In genomic region chr11:12411806-12412727, GRCh38 we compare ENCODE assay signal across 1 cellular context.
TF ChIP-seq lines count a peak whose summit lies in the region.

No MANE protein-coding gene starts in this region.

TF ChIP-seq in K562, 482 proteins besides CTCF, POLR2A, EP300 and RAD21 (continued from another document):
- no peak for TF ChIP-seq KAT7 (CRISPR knock-in tag; IDR thresholded peaks at IDR 0.05; ENCODE audit: borderline replicate concordance)
- no peak for TF ChIP-seq FUS (optimal IDR thresholded peaks at IDR 0.05; ENCODE audit: low read depth, low read length)
- TF ChIP-seq ZBTB2 (IDR thresholded peaks at IDR 0.05): no peak
- TF ChIP-seq KLF16 (IDR thresholded peaks at IDR 0.05): 0 out of 2 replicates have a peak, but pooled peaks have one; percentile 22
- TF ChIP-seq ZNF561 (CRISPR knock-in tag; conservative IDR thresholded peaks at IDR 0.05): no peak
- TF ChIP-seq ZKSCAN3 (CRISPR knock-in tag; IDR thresholded peaks at IDR 0.05): no peak
- TF ChIP-seq CCNT2 (IDR thresholded peaks at IDR 0.05; ENCODE audit: borderline replicate concordance, extremely low read depth, insufficient read length, low read depth, low read length): no peak
- no peak for TF ChIP-seq COPS2 (conservative IDR thresholded peaks at IDR 0.05)
- TF ChIP-seq, protein P1, sequence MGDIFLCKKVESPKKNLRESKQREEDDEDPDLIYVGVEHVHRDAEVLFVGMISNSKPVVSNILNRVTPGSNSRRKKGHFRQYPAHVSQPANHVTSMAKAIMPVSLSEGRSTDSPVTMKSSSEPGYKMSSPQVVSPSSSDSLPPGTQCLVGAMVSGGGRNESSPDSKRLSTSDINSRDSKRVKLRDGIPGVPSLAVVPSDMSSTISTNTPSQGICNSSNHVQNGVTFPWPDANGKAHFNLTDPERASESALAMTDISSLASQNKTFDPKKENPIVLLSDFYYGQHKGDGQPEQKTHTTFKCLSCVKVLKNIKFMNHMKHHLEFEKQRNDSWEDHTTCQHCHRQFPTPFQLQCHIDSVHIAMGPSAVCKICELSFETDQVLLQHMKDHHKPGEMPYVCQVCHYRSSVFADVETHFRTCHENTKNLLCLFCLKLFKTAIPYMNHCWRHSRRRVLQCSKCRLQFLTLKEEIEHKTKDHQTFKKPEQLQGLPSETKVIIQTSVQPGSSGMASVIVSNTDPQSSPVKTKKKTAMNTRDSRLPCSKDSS (IDR thresholded peaks at IDR 0.05; ENCODE audit: low read depth, partially characterized antibody): no peak
- no peak for TF ChIP-seq JUND (IDR thresholded peaks at IDR 0.05; ENCODE audit: borderline replicate concordance, low read depth, low read length)
- TF ChIP-seq JUND (tag; IDR thresholded peaks at IDR 0.05; ENCODE audit: borderline replicate concordance, low read depth, low read length): peak; percentile 20; the same call in 1 of the 3 replicates
- TF ChIP-seq U2AF1 (optimal IDR thresholded peaks at IDR 0.05; ENCODE audit: low read depth, low read length): no peak
- TF ChIP-seq CREB3L1 (IDR thresholded peaks at IDR 0.05; ENCODE audit: borderline replicate concordance, low read depth): no peak
- TF ChIP-seq, protein P2, sequence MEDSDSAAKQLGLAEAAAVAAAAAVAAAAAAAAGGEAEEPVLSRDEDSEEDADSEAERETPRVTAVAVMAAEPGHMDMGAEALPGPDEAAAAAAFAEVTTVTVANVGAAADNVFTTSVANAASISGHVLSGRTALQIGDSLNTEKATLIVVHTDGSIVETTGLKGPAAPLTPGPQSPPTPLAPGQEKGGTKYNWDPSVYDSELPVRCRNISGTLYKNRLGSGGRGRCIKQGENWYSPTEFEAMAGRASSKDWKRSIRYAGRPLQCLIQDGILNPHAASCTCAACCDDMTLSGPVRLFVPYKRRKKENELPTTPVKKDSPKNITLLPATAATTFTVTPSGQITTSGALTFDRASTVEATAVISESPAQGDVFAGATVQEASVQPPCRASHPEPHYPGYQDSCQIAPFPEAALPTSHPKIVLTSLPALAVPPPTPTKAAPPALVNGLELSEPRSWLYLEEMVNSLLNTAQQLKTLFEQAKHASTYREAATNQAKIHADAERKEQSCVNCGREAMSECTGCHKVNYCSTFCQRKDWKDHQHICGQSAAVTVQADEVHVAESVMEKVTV (CRISPR knock-in tag; IDR thresholded peaks at IDR 0.05): peak; percentile 84
- TF ChIP-seq BHLHE40 (IDR thresholded peaks at IDR 0.05; ENCODE audit: low read length): no peak
- TF ChIP-seq, protein P3, sequence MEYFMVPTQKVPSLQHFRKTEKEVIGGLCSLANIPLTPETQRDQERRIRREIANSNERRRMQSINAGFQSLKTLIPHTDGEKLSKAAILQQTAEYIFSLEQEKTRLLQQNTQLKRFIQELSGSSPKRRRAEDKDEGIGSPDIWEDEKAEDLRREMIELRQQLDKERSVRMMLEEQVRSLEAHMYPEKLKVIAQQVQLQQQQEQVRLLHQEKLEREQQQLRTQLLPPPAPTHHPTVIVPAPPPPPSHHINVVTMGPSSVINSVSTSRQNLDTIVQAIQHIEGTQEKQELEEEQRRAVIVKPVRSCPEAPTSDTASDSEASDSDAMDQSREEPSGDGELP (CRISPR knock-in tag; IDR thresholded peaks at IDR 0.05; ENCODE audit: borderline replicate concordance): no peak
- TF ChIP-seq CTCFL (IDR thresholded peaks at IDR 0.05; ENCODE audit: borderline replicate concordance, insufficient read depth, low read depth, low read length, poor library complexity, severe bottlenecking): no peak
- peak; percentile 93 for TF ChIP-seq ZKSCAN1 (IDR thresholded peaks at IDR 0.05; ENCODE audit: low read depth, low read length)
- TF ChIP-seq, protein P4, sequence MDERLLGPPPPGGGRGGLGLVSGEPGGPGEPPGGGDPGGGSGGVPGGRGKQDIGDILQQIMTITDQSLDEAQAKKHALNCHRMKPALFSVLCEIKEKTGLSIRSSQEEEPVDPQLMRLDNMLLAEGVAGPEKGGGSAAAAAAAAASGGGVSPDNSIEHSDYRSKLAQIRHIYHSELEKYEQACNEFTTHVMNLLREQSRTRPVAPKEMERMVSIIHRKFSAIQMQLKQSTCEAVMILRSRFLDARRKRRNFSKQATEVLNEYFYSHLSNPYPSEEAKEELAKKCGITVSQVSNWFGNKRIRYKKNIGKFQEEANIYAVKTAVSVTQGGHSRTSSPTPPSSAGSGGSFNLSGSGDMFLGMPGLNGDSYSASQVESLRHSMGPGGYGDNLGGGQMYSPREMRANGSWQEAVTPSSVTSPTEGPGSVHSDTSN (CRISPR knock-in tag; IDR thresholded peaks at IDR 0.05; ENCODE audit: low read depth): no peak
- TF ChIP-seq, protein P4 (tag; conservative IDR thresholded peaks at IDR 0.05; ENCODE audit: low read depth): no peak
- TF ChIP-seq ESRRB (CRISPR knock-in tag; IDR thresholded peaks at IDR 0.05; ENCODE audit: borderline replicate concordance): no peak
- TF ChIP-seq TFE3 (CRISPR knock-in tag; IDR thresholded peaks at IDR 0.05): no peak
- no peak for TF ChIP-seq NCOA2 (IDR thresholded peaks at IDR 0.05; ENCODE audit: partially characterized antibody in 2 of 2)
- TF ChIP-seq, protein P5, sequence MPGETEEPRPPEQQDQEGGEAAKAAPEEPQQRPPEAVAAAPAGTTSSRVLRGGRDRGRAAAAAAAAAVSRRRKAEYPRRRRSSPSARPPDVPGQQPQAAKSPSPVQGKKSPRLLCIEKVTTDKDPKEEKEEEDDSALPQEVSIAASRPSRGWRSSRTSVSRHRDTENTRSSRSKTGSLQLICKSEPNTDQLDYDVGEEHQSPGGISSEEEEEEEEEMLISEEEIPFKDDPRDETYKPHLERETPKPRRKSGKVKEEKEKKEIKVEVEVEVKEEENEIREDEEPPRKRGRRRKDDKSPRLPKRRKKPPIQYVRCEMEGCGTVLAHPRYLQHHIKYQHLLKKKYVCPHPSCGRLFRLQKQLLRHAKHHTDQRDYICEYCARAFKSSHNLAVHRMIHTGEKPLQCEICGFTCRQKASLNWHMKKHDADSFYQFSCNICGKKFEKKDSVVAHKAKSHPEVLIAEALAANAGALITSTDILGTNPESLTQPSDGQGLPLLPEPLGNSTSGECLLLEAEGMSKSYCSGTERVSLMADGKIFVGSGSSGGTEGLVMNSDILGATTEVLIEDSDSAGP (CRISPR knock-in tag; IDR thresholded peaks at IDR 0.05): no peak
- TF ChIP-seq POLR3G (IDR thresholded peaks at IDR 0.05; ENCODE audit: extremely low read depth, insufficient read length, insufficient replicate concordance): no peak
- TF ChIP-seq HNRNPL (IDR thresholded peaks at IDR 0.05; ENCODE audit: low read depth, low read length): no peak
- TF ChIP-seq SPI1 (IDR thresholded peaks at IDR 0.05; ENCODE audit: borderline replicate concordance, low read depth, low read length): no peak
- no peak for TF ChIP-seq ZNF445 (CRISPR knock-in tag; IDR thresholded peaks at IDR 0.05; ENCODE audit: low read depth)
